10 cellular contexts compared by ENCODE assay signal in the genomic region with DNA sequence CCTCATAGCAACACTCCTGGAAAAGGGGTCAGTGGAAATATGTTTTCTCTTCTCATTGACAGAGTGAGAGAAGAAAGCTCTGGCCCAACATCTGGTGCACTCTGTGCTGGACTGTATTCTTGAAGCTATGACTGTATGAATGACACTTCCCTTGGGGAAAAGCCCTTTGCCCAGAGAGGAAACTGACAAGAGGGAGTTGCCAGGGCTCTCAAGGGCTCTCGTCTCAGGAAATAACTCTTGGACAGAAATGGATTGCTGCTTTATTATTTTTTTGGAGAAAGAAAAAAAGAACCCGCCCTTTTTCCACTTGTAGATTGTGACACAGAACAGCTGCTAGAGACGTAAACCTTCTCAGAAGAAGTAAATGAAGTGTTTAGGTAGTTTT. TPM values are rescaled to one million over a fixed set of nuclear protein-coding genes. Genes with fewer than 3 reads are reported as not detected.
DNase-seq lines count a peak whose midpoint lies in the region; ATAC-seq and TF ChIP-seq lines count a peak whose summit lies in the region.
"Had no signal": no experiment of that assay in that cellular context is flagged by ENCODE, and none has a peak within 500 bp of the region (broad histone marks: within the 10 kb centered on the region; RNA-seq: fewer than 3 reads in every experiment).

No MANE protein-coding gene starts in this region.

- TF ChIP-seq POLR2A in sigmoid colon (IDR thresholded peaks at IDR 0.05) = no peak

- TF ChIP-seq CTCF in sigmoid colon (IDR thresholded peaks at IDR 0.05) = no peak

- 10 to 23% methylated on average over 3 of the region's 3 CpGs for WGBS in sigmoid colon, 2 donors

- DNase-seq in NCI-H2029 (lab: John Stamatoyannopoulos, UW) = peak; percentile 51
- peak; percentile 85 for DNase-seq in glomerular endothelial cell (ENCODE audit: extremely low read depth, low read depth, low spot score)
- DNase-seq in sigmoid colon = peak; percentile 74
- no peak for DNase-seq in LoVo (ENCODE audit: low spot score)
- no peak for DNase-seq in medulla oblongata (ENCODE audit: extremely low spot score)
- DNase-seq: activated CD4-positive, alpha-beta T cell treated with anti-CD3 and anti-CD28 coated beads for 36 hours had no signal

- peaks cover 0 to 10% (median 3%) of the 10 kb centered on the region in 4 donors for H3K4me1 ChIP-seq in sigmoid colon

- H3K9me3 ChIP-seq in sigmoid colon = peaks cover 0 to 1% (median 0%) of the 10 kb centered on the region in 4 donors

- peak; percentile 40 for ATAC-seq in GM18868 (IDR thresholded peaks at IDR 0.05; ENCODE audit: unreplicated experiment)
- no peak for ATAC-seq in GM21723 (IDR thresholded peaks at IDR 0.05; ENCODE audit: unreplicated experiment)
- ATAC-seq in HG03378 (IDR thresholded peaks at IDR 0.05; ENCODE audit: unreplicated experiment) = no peak
- ATAC-seq: activated CD4-positive, alpha-beta T cell treated with anti-CD3 and anti-CD28 coated beads for 36 hours had no signal

- no peaks in the 10 kb centered on the region for H3K36me3 ChIP-seq in sigmoid colon
- H3K36me3 ChIP-seq: tibial nerve had no signal

- intact Hi-C loops in sigmoid colon (cut with DNase I) = no loop called here

- TF ChIP-seq EP300 in sigmoid colon (IDR thresholded peaks at IDR 0.05) = no peak

- no peak overlapping the region for H3K4me3 ChIP-seq in sigmoid colon
- H3K4me3 ChIP-seq: tibial nerve had no signal

- no peaks in the 10 kb centered on the region for H3K27me3 ChIP-seq in sigmoid colon
- H3K27me3 ChIP-seq: tibial nerve had no signal

- H3K27ac ChIP-seq in sigmoid colon = peak overlapping the region in 2 of 4 donors; percentile 21 to 36

RNA-seq across cellular contexts. Expression of a gene that starts 11.4 kb away (rescaled TPM):
- total RNA-seq in glomerular endothelial cell (107 and 169 TPM in 2 replicates), sigmoid colon (10 to 100 TPM; 23.3 to 29.5 (median 25.3) TPM)
- polyA plus RNA-seq in sigmoid colon = 100 to 1,000 TPM in 1 of 3 donors, 10 to 100 TPM in 2; 12.5 to 122 (median 14.4) TPM

Comparison
In these comparisons a context has a peak if more than half of its experiments do, and no peak if none do; other contexts are left out.
1. DNase-seq: peak in NCI-H2029 (single experiment), glomerular endothelial cell (single experiment) and sigmoid colon (single experiment); none in LoVo (single experiment) and medulla oblongata (single experiment).